13 cellular contexts compared by ENCODE assay signal in the genomic region with DNA sequence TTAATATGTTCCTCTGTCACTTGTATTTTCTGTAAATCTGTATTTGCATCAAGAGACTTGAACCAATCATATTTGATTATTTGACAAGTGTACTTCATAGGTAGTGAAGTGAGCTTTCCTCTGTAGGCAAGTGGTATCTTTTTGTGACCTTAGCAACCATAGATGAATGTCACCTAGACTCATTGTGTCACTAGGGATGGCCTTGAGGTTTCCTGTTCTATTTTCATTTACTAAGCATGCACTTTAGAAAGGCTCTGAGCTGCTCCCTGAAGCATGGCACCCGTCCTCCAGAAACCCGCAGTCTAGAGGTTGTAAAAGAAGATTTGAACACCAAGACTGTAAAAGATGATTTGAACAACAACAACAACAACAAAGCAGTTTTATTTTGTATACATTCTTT.
DNase-seq lines count a peak whose midpoint lies in the region; ATAC-seq lines count a peak whose summit lies in the region.
"Had no signal": no experiment of that assay in that cellular context is flagged by ENCODE, and none has a peak within 500 bp of the region (broad histone marks: within the 10 kb centered on the region; RNA-seq: fewer than 3 reads in every experiment).

No MANE protein-coding gene starts in this region.

- H3K9ac ChIP-seq in BLaER1 = no peak overlapping the region

- peak overlapping the region; percentile 71 for H3K4me2 ChIP-seq in BLaER1
- H3K4me2 ChIP-seq: PC-9 had no signal

- H3K27me3 ChIP-seq in BLaER1 = no peaks in the 10 kb centered on the region
- H3K27me3 ChIP-seq: gastrocnemius medialis had no signal

- H3K36me3 ChIP-seq in BLaER1 = no peaks in the 10 kb centered on the region
- H3K36me3 ChIP-seq: gastrocnemius medialis had no signal

- H3K4me3 ChIP-seq in BLaER1 = no peak overlapping the region
- H3K4me3 ChIP-seq: gastrocnemius medialis, PC-9 had no signal

- H3K4me1 ChIP-seq in BLaER1 = peaks cover 31% of the 10 kb centered on the region
- H3K4me1 ChIP-seq: gastrocnemius medialis had no signal

- no peaks in the 10 kb centered on the region for H4K20me1 ChIP-seq in BLaER1

- DNase-seq in GM19238 (ENCODE audit: insufficient read length, low spot score) = peak; percentile 37
- DNase-seq in SHP77 treated with DMSO at 0.1 percent for 48 hours (lab: John Stamatoyannopoulos, UW) = no peak
- DNase-seq in AG20443 (ENCODE audit: low spot score) = no peak
- DNase-seq in DMS53 treated with DMSO at 0.1 percent for 48 hours (lab: John Stamatoyannopoulos, UW; ENCODE audit: unreplicated experiment) = no peak
- no peak for DNase-seq in NCI-H2081 treated with DMSO at 0.1 percent for 48 hours (lab: John Stamatoyannopoulos, UW)
- DNase-seq: gastrocnemius medialis; HFFc6; NCI-H1092; PC-9; stimulated activated CD8-positive, alpha-beta memory T cell treated with anti-CD3 and anti-CD28 coated beads, Interleukin-4, amount 100 ng/mL, for 48 hours had no signal

- ATAC-seq in HG02763 (IDR thresholded peaks at IDR 0.05; ENCODE audit: unreplicated experiment) (peak; percentile 80), HG03565 (IDR thresholded peaks at IDR 0.05; ENCODE audit: unreplicated experiment) (peak; percentile 96)
- ATAC-seq: gastrocnemius medialis had no signal

- H3K9me3 ChIP-seq in BLaER1 = peaks cover 9% of the 10 kb centered on the region; the same call in 1 of the 2 replicates
- H3K9me3 ChIP-seq: gastrocnemius medialis had no signal

- H3K27ac ChIP-seq in BLaER1 = no peak overlapping the region
- H3K27ac ChIP-seq: gastrocnemius medialis, PC-9 had no signal
